ENCODE assay signal across 12 cellular contexts in the genomic region with DNA sequence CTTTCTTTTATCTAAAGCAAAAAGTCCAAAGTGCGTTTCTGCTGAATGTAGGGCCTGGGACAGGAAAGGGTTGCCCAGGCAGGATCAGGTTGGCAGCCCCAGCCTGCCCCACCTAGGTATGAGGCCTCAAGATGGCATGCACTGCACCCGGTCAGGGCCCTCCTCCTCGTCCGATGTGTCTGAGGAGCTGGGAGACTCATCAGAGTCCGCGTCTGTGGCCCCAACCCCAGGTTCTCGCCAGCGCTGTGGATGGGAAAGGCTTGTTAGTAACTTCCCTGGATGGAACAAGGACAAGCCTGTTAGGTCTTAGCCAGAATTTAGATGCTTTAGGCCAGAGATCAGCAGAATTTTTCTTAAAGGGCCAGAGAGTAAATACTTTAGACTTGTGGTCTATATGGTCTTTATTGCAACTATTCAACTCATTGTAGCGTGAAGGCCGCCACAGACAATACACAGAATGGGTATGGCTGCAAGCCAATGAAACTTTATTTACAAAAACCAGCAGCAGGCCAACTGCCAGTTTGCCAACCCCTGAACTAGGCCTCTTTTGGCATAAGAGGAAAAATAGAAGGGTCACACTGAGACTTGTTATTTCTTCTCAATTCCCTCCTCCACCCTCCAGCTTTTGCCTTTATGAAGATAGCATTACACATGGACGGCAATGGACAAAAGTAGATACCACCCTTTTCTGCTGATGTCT. TPM values are rescaled to one million over a fixed set of nuclear protein-coding genes. Genes with fewer than 3 reads are reported as not detected.
DNase-seq lines count a peak whose midpoint lies in the region; ATAC-seq, FAIRE-seq and TF ChIP-seq lines count a peak whose summit lies in the region.
"Had no signal": no experiment of that assay in that cellular context is flagged by ENCODE, and none has a peak within 500 bp of the region (broad histone marks: within the 10 kb centered on the region; RNA-seq: fewer than 3 reads in every experiment).

No MANE protein-coding gene starts in this region.

- H3K4me1 ChIP-seq in heart left ventricle = peaks cover 3 to 51% (median 32%) of the 10 kb centered on the region in 12 donors
- H3K4me1 ChIP-seq in esophagus (ENCODE audit: control insufficient read depth in 2 of 2, insufficient read depth in 2 of 2, low read length in 1 of 2) = peaks cover 3 to 4% of the 10 kb centered on the region in 2 donors
- H3K4me1 ChIP-seq in naive thymus-derived CD4-positive, alpha-beta T cell (ENCODE audit: control insufficient read depth in 2 of 2, insufficient read depth in 2 of 2, low read length in 2 of 2) = no peaks in the 10 kb centered on the region
- H3K4me1 ChIP-seq in aorta (ENCODE audit: control insufficient read depth in 1 of 2, insufficient read depth in 2 of 2, low read length in 2 of 2) = peaks cover 0 to 3% of the 10 kb centered on the region in 2 donors
- no peaks in the 10 kb centered on the region for H3K4me1 ChIP-seq in A673 (ENCODE audit: insufficient read depth, low read length, poor library complexity, severe bottlenecking)

- H3K36me3 Mint-ChIP-seq in naive thymus-derived CD4-positive, alpha-beta T cell = peaks cover 4 to 53% (median 8%) of the 10 kb centered on the region in 5 donors
- H3K36me3 Mint-ChIP-seq in T-helper 2 cell treated with Interferon-gamma antibody and Interleukin-4, amounts not matched to agents 5 μg/mL and 100 μg/mL, for 36 hours (ENCODE audit: low read depth) = peaks cover 43% of the 10 kb centered on the region

- no peaks in the 10 kb centered on the region for H3K9me3 Mint-ChIP-seq in naive thymus-derived CD4-positive, alpha-beta T cell
- no peaks in the 10 kb centered on the region for H3K9me3 Mint-ChIP-seq in T-helper 2 cell treated with Interferon-gamma antibody and Interleukin-4, amounts not matched to agents 5 μg/mL and 100 μg/mL, for 36 hours
- H3K9me3 Mint-ChIP-seq: stimulated activated naive CD8-positive, alpha-beta T cell treated with anti-CD3 and anti-CD28 coated beads, Interleukin-15, Interleukin-2, amounts not matched to agents 100 ng/mL and 50 ng/mL, for 24 hours had no signal

- 41 to 63% (median 54%) methylated on average over 6 to 11 of the region's 11 CpGs for WGBS in heart left ventricle, 4 donors
- 35 to 38% methylated on average over 11 of the region's 11 CpGs for WGBS in esophagus, 2 donors
- 5 to 8% methylated on average over 11 of the region's 11 CpGs for WGBS in aorta, 2 donors

- H3K4me1 Mint-ChIP-seq in naive thymus-derived CD4-positive, alpha-beta T cell = peaks cover 0 to 2% (median 0%) of the 10 kb centered on the region in 7 donors
- no peaks in the 10 kb centered on the region for H3K4me1 Mint-ChIP-seq in T-helper 2 cell treated with Interferon-gamma antibody and Interleukin-4, amounts not matched to agents 5 μg/mL and 100 μg/mL, for 36 hours (ENCODE audit: low read depth)

- peak overlapping the region in 10 of 12 donors; percentile 16 to 80 (median 36) for H3K27ac ChIP-seq in heart left ventricle
- peak overlapping the region; percentile 73 to 76 for H3K27ac ChIP-seq in esophagus (ENCODE audit: low read depth in 2 of 2, low read length in 1 of 2)
- no peak overlapping the region for H3K27ac ChIP-seq in naive thymus-derived CD4-positive, alpha-beta T cell (ENCODE audit: low read depth, low read length)
- H3K27ac ChIP-seq in aorta (ENCODE audit: low read depth in 1 of 2, low read length in 2 of 2) = peak overlapping the region in 1 of 2 donors; percentile 96
- H3K27ac ChIP-seq in A673 (ENCODE audit: low read depth, low read length, poor library complexity, severe bottlenecking) = no peak overlapping the region

- peak in 3 of 4 donors; percentile 9 to 29 (median 19) for ATAC-seq in heart left ventricle
- no peak for ATAC-seq in Right ventricle myocardium inferior
- no peak for ATAC-seq in naive thymus-derived CD4-positive, alpha-beta T cell
- peak; percentile 57 for ATAC-seq in aorta (ENCODE audit: low FRiP score)

- H3K27me3 Mint-ChIP-seq in naive thymus-derived CD4-positive, alpha-beta T cell = no peaks in the 10 kb centered on the region
- no peaks in the 10 kb centered on the region for H3K27me3 Mint-ChIP-seq in T-helper 2 cell treated with Interferon-gamma antibody and Interleukin-4, amounts not matched to agents 5 μg/mL and 100 μg/mL, for 36 hours (ENCODE audit: low read depth)
- H3K27me3 Mint-ChIP-seq: stimulated activated naive CD8-positive, alpha-beta T cell treated with anti-CD3 and anti-CD28 coated beads, Interleukin-15, Interleukin-2, amounts not matched to agents 100 ng/mL and 50 ng/mL, for 24 hours had no signal

- H3K4me3 ChIP-seq in heart left ventricle (no peak overlapping the region), esophagus (ENCODE audit: low read depth in 1 of 2, low read length in 2 of 2) (no peak overlapping the region), aorta (ENCODE audit: low read length in 2 of 2) (no peak overlapping the region), A673 (ENCODE audit: low read depth, low read length, poor library complexity, severe bottlenecking) (no peak overlapping the region)
- no peak overlapping the region for H3K4me3 ChIP-seq in naive thymus-derived CD4-positive, alpha-beta T cell (ENCODE audit: low read length)

- CTCF ChIA-PET in naive thymus-derived CD4-positive, alpha-beta T cell (lab: Charles Lee) = no interaction called here
- CTCF ChIA-PET in A673 (lab: Charles Lee) = no interaction called here

- no TSS peak for BruUV-seq in A673 (replicated peaks; lab: Mats Ljungman, UMichigan)

- TF ChIP-seq POLR2A in heart left ventricle (IDR thresholded peaks at IDR 0.05) = no peak

- POLR2A ChIA-PET in naive thymus-derived CD4-positive, alpha-beta T cell (lab: Charles Lee) = interaction anchor here (1.3 kb wide), 1 partner anchor 12 kb away, joined by 3 read pairs; a partner anchor contains a TSS
- POLR2A ChIA-PET in A673 (lab: Charles Lee; ENCODE audit: low non-redundant PET) = no interaction called here

- H3K27ac Mint-ChIP-seq in naive thymus-derived CD4-positive, alpha-beta T cell = peak overlapping the region in 6 of 9 donors; percentile 9 to 62 (median 42)
- no peak overlapping the region for H3K27ac Mint-ChIP-seq in T-helper 2 cell treated with Interferon-gamma antibody and Interleukin-4, amounts not matched to agents 5 μg/mL and 100 μg/mL, for 36 hours

- no peak for FAIRE-seq in urothelium cell line (lab: Jason Lieb, UNC)

- intact Hi-C loops in heart left ventricle (cut with DNase I) = loop anchor here in 5 of 10 donors (2.0 to 5.0 kb wide), 4 partner anchors 25 to 75 kb away; a partner anchor contains a TSS
- intact Hi-C loops in Right ventricle myocardium inferior (cut with DNase I) = loop anchor here (2.0 kb wide), 1 partner anchor 117 kb away; no protein-coding TSS in a partner anchor
- intact Hi-C loops in naive thymus-derived CD4-positive, alpha-beta T cell (cut with micrococcal nuclease) = loop anchor here in 1 of 2 donors (2.0 kb wide), 1 partner anchor 25 kb away; no protein-coding TSS in a partner anchor
- intact Hi-C loops in aorta (cut with DNase I) = loop anchor here (2.0 to 10.0 kb wide), 3 partner anchors 25 to 293 kb away; a partner anchor contains a TSS
- intact Hi-C loops in A673 (cut with micrococcal nuclease; ENCODE audit: unreplicated experiment) = no loop called here

- H3K4me3 Mint-ChIP-seq in naive thymus-derived CD4-positive, alpha-beta T cell = no peak overlapping the region
- no peak overlapping the region for H3K4me3 Mint-ChIP-seq in T-helper 2 cell treated with Interferon-gamma antibody and Interleukin-4, amounts not matched to agents 5 μg/mL and 100 μg/mL, for 36 hours
- H3K4me3 Mint-ChIP-seq: stimulated activated naive CD8-positive, alpha-beta T cell treated with anti-CD3 and anti-CD28 coated beads, Interleukin-15, Interleukin-2, amounts not matched to agents 100 ng/mL and 50 ng/mL, for 24 hours had no signal

- TF ChIP-seq CTCF in heart left ventricle (IDR thresholded peaks at IDR 0.05) (no peak), A673 (conservative IDR thresholded peaks at IDR 0.05; ENCODE audit: low read depth, low read length) (no peak)

- no peaks in the 10 kb centered on the region for H3K27me3 ChIP-seq in heart left ventricle
- no peaks in the 10 kb centered on the region for H3K27me3 ChIP-seq in esophagus (ENCODE audit: control insufficient read depth in 1 of 2, insufficient read depth in 2 of 2, low read length in 2 of 2)
- no peaks in the 10 kb centered on the region for H3K27me3 ChIP-seq in naive thymus-derived CD4-positive, alpha-beta T cell (ENCODE audit: control insufficient read depth in 2 of 2, insufficient read depth in 2 of 2, low read length in 2 of 2)
- no peaks in the 10 kb centered on the region for H3K27me3 ChIP-seq in aorta (ENCODE audit: control insufficient read depth in 1 of 2, insufficient read depth in 2 of 2, low read length in 1 of 2)
- no peaks in the 10 kb centered on the region for H3K27me3 ChIP-seq in A673 (replicated peaks; ENCODE audit: insufficient read depth, low read depth, low read length, poor library complexity)

- H3K36me3 ChIP-seq in heart left ventricle (peaks cover 0 to 100% (median 94%) of the 10 kb centered on the region in 9 donors), esophagus (ENCODE audit: control insufficient read depth in 2 of 2, insufficient read depth in 2 of 2, low read length in 1 of 2) (peaks cover 28 to 41% of the 10 kb centered on the region in 2 donors), aorta (ENCODE audit: control insufficient read depth in 1 of 2, insufficient read depth in 2 of 2, low read length in 1 of 2) (peaks cover 0 to 18% of the 10 kb centered on the region in 2 donors), A673 (ENCODE audit: insufficient read depth, low read length, poor library complexity, severe bottlenecking) (peaks cover 92% of the 10 kb centered on the region)
- peaks cover 18 to 96% (median 45%) of the 10 kb centered on the region in 3 experiments for H3K36me3 ChIP-seq in naive thymus-derived CD4-positive, alpha-beta T cell (ENCODE audit: control insufficient read depth in 2 of 3, insufficient read depth in 3 of 3, low read length in 3 of 3)

- DNase-seq in heart left ventricle (no peak), Right ventricle myocardium inferior (ENCODE audit: missing footprints) (no peak), aorta (peak; percentile 61 to 83), urothelium cell line (ENCODE audit: low spot score) (no peak), A673 (ENCODE audit: low spot score) (no peak)
- no peak for DNase-seq in naive thymus-derived CD4-positive, alpha-beta T cell
- DNase-seq in T-helper 2 cell treated with Interferon-gamma antibody and Interleukin-4, amounts not matched to agents 5 μg/mL and 100 μg/mL, for 36 hours (ENCODE audit: low spot score) = no peak
- DNase-seq: posterior cingulate gyrus, RPMI8226 had no signal

- no peaks in the 10 kb centered on the region for H3K9me3 ChIP-seq in heart left ventricle
- no peaks in the 10 kb centered on the region for H3K9me3 ChIP-seq in esophagus (ENCODE audit: control insufficient read depth in 2 of 2, insufficient read depth in 1 of 2, low read depth in 1 of 2, low read length in 1 of 2)
- H3K9me3 ChIP-seq in naive thymus-derived CD4-positive, alpha-beta T cell (ENCODE audit: control insufficient read depth in 2 of 3, low read length in 3 of 3) = no peaks in the 10 kb centered on the region
- no peaks in the 10 kb centered on the region for H3K9me3 ChIP-seq in aorta (ENCODE audit: control insufficient read depth, low read length)
- H3K9me3 ChIP-seq in A673 (ENCODE audit: low read depth, low read length, poor library complexity, severe bottlenecking) = no peaks in the 10 kb centered on the region

RNA-seq across cellular contexts. Expression of a gene that starts 12.4 kb away (rescaled TPM):
- total RNA-seq in heart left ventricle (100 to 1,000 TPM; 134 to 581 (median 290) TPM), Right ventricle myocardium inferior (283 TPM), aorta (100 to 1,000 TPM; 258 to 313 TPM), A673 (2021) (69.6 and 87.7 TPM in 2 replicates)
- polyA plus RNA-seq in heart left ventricle (1,000 to 10,000 TPM in 1 of 2 donors, 100 to 1,000 TPM in 1; 250 to 1,078 TPM), esophagus (100 to 1,000 TPM; 152 to 159 TPM), aorta (100 to 1,000 TPM; 296 to 350 TPM)
- 10 to 100 TPM; 11.5 to 38.6 (median 13.4) TPM for total RNA-seq in naive thymus-derived CD4-positive, alpha-beta T cell
- polyA plus RNA-seq in naive thymus-derived CD4-positive, alpha-beta T cell = 1 to 10 TPM; 4.7 TPM

RNA-seq across cellular contexts. Expression of a gene that starts 27.2 kb away (rescaled TPM):
- total RNA-seq in heart left ventricle = 100 to 1,000 TPM in 1 of 9 donors, 10 to 100 TPM in 8; 23.6 to 129 (median 45.9) TPM
- 10 to 100 TPM; 35.4 to 55.9 TPM for polyA plus RNA-seq in heart left ventricle
- total RNA-seq in Right ventricle myocardium inferior = 27.0 TPM
- under 1 TPM; 0.14 to 0.35 TPM for polyA plus RNA-seq in esophagus
- total RNA-seq in naive thymus-derived CD4-positive, alpha-beta T cell = 1 to 10 TPM in 1 of 5 experiments, not detected in 4; 1.1 TPM
- not detected for polyA plus RNA-seq in naive thymus-derived CD4-positive, alpha-beta T cell
- total RNA-seq in aorta = 1 to 10 TPM; 1.6 to 4.4 TPM
- 10 to 100 TPM in 1 of 2 donors, 1 to 10 TPM in 1; 3.5 to 15.2 TPM for polyA plus RNA-seq in aorta
- total RNA-seq in A673 (2021) = not detected in 2 replicates
- total RNA-seq: LHCN-M2 had no signal

RNA-seq across cellular contexts. Expression of a gene that starts 44.7 kb away (rescaled TPM):
- 100 to 1,000 TPM; 111 to 161 (median 131) TPM for total RNA-seq in heart left ventricle
- polyA plus RNA-seq in heart left ventricle = 10 to 100 TPM; 78.4 to 96.9 TPM
- 142 TPM for total RNA-seq in Right ventricle myocardium inferior
- 10 to 100 TPM; 47.8 to 55.0 TPM for polyA plus RNA-seq in esophagus
- 100 to 1,000 TPM; 115 to 226 (median 176) TPM for total RNA-seq in naive thymus-derived CD4-positive, alpha-beta T cell
- polyA plus RNA-seq in naive thymus-derived CD4-positive, alpha-beta T cell = 10 to 100 TPM; 45.6 to 49.8 TPM
- total RNA-seq in aorta = 100 to 1,000 TPM; 134 to 152 TPM
- 100 to 1,000 TPM in 1 of 2 donors, 10 to 100 TPM in 1; 39.2 to 128 TPM for polyA plus RNA-seq in aorta
- 108 and 115 TPM in 2 replicates for total RNA-seq in A673 (2021)

Comparison
In these comparisons a context has a peak if more than half of its experiments do, and no peak if none do; other contexts are left out.
1. ATAC-seq: peak in heart left ventricle (3 of 4) and aorta (single experiment); none in Right ventricle myocardium inferior (single experiment) and naive thymus-derived CD4-positive, alpha-beta T cell (single experiment).
2. DNase-seq: peak in aorta (2 of 2); none in heart left ventricle (0 of 5), Right ventricle myocardium inferior (single experiment), naive thymus-derived CD4-positive, alpha-beta T cell (0 of 9), urothelium cell line (single experiment), T-helper 2 cell treated with Interferon-gamma antibody and Interleukin-4, amounts not matched to agents 5 μg/mL and 100 μg/mL, for 36 hours (single experiment) and A673 (single experiment).
3. H3K27ac ChIP-seq: peak in heart left ventricle (10 of 12) and esophagus (2 of 2); none in naive thymus-derived CD4-positive, alpha-beta T cell (single experiment) and A673 (single experiment).